Comparison of ENCODE assay signal across 1 cellular context in the genomic region with DNA sequence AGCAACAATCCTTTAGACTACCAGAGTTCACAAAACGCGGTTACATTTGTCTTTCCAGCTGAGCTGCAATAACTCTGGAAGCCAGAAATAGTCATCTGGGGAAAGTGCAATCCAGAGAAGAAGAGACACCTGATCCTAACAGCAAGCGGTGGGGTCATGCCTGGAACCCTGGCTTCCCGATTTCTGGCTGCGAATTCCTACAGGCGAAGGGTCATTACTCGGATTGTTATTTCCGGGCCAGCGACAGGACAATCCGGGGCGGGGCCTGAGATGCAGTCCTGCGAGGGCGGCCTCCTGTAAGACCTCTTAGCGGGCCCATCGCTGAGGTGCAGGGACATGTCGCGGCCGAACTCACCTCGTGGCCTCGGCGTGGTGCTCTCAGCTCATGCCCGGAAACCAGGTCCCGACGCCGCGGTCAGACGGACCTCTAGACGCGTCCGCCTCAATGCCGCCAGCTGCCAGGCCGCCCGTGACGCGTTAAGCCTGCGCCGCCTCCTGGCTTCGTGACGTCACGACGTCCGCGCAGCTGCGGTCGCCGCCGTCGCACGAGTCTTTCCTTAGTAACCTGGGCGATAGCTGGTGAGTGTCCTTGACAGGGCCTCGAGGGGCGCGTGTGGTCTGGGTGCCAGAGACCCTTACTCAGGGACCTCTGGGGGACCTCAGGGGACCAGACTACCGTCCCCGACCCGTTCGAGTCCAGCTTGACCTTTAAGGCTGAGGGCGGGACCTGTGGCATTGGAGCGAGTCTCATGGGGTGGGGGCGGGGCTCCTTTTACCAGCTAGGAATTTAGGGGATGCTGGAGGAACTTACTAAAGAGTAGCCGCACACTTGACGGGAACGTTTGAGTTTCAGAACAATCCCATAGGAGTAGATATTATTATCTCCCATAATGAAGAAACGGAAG.
TF ChIP-seq lines count a peak whose summit lies in the region.

A gene with protein sequence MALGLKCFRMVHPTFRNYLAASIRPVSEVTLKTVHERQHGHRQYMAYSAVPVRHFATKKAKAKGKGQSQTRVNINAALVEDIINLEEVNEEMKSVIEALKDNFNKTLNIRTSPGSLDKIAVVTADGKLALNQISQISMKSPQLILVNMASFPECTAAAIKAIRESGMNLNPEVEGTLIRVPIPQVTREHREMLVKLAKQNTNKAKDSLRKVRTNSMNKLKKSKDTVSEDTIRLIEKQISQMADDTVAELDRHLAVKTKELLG (plus strand): TSS at position 523 of the 905 bp plus-strand sequence. CDS start 6,010 bp downstream, outside the sequence.
A gene with protein sequence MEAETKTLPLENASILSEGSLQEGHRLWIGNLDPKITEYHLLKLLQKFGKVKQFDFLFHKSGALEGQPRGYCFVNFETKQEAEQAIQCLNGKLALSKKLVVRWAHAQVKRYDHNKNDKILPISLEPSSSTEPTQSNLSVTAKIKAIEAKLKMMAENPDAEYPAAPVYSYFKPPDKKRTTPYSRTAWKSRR (minus strand): TSS at position 481 of the 905 bp plus-strand sequence. CDS start 3,348 bp downstream, outside the sequence.

TF ChIP-seq in HepG2, 621 proteins besides CTCF, POLR2A, EP300 and RAD21 (continued from another document and continues in another):
- TF ChIP-seq STAT5B (CRISPR knock-in tag; IDR thresholded peaks at IDR 0.05): peak; percentile 46; the same call in 1 of the 2 replicates
- TF ChIP-seq ATAD3A (CRISPR knock-in tag; IDR thresholded peaks at IDR 0.05): no peak
- 0 out of 2 replicates have a peak, but pooled peaks have one; percentile 78 for TF ChIP-seq ZNF737 (CRISPR knock-in tag; IDR thresholded peaks at IDR 0.05; ENCODE audit: borderline replicate concordance)
- TF ChIP-seq HNRNPH1 (optimal IDR thresholded peaks at IDR 0.05; ENCODE audit: low read depth, low read length): no peak
- TF ChIP-seq, protein P1, sequence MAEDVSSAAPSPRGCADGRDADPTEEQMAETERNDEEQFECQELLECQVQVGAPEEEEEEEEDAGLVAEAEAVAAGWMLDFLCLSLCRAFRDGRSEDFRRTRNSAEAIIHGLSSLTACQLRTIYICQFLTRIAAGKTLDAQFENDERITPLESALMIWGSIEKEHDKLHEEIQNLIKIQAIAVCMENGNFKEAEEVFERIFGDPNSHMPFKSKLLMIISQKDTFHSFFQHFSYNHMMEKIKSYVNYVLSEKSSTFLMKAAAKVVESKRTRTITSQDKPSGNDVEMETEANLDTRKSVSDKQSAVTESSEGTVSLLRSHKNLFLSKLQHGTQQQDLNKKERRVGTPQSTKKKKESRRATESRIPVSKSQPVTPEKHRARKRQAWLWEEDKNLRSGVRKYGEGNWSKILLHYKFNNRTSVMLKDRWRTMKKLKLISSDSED (CRISPR knock-in tag; IDR thresholded peaks at IDR 0.05): no peak
- TF ChIP-seq FOSL2 (CRISPR knock-in tag; IDR thresholded peaks at IDR 0.05): peak; percentile 56
- TF ChIP-seq HOXA5 (CRISPR knock-in tag; IDR thresholded peaks at IDR 0.05): peak; percentile 90
- no peak for TF ChIP-seq ZNF816 (CRISPR knock-in tag; IDR thresholded peaks at IDR 0.05; ENCODE audit: borderline replicate concordance)
- TF ChIP-seq, protein P2, sequence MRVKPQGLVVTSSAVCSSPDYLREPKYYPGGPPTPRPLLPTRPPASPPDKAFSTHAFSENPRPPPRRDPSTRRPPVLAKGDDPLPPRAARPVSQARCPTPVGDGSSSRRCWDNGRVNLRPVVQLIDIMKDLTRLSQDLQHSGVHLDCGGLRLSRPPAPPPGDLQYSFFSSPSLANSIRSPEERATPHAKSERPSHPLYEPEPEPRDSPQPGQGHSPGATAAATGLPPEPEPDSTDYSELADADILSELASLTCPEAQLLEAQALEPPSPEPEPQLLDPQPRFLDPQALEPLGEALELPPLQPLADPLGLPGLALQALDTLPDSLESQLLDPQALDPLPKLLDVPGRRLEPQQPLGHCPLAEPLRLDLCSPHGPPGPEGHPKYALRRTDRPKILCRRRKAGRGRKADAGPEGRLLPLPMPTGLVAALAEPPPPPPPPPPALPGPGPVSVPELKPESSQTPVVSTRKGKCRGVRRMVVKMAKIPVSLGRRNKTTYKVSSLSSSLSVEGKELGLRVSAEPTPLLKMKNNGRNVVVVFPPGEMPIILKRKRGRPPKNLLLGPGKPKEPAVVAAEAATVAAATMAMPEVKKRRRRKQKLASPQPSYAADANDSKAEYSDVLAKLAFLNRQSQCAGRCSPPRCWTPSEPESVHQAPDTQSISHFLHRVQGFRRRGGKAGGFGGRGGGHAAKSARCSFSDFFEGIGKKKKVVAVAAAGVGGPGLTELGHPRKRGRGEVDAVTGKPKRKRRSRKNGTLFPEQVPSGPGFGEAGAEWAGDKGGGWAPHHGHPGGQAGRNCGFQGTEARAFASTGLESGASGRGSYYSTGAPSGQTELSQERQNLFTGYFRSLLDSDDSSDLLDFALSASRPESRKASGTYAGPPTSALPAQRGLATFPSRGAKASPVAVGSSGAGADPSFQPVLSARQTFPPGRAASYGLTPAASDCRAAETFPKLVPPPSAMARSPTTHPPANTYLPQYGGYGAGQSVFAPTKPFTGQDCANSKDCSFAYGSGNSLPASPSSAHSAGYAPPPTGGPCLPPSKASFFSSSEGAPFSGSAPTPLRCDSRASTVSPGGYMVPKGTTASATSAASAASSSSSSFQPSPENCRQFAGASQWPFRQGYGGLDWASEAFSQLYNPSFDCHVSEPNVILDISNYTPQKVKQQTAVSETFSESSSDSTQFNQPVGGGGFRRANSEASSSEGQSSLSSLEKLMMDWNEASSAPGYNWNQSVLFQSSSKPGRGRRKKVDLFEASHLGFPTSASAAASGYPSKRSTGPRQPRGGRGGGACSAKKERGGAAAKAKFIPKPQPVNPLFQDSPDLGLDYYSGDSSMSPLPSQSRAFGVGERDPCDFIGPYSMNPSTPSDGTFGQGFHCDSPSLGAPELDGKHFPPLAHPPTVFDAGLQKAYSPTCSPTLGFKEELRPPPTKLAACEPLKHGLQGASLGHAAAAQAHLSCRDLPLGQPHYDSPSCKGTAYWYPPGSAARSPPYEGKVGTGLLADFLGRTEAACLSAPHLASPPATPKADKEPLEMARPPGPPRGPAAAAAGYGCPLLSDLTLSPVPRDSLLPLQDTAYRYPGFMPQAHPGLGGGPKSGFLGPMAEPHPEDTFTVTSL (CRISPR knock-in tag; IDR thresholded peaks at IDR 0.05; ENCODE audit: borderline replicate concordance): peak; percentile 17; the same call in 1 of the 2 replicates
- TF ChIP-seq NONO (IDR thresholded peaks at IDR 0.05): no peak
- TF ChIP-seq NONO (CRISPR knock-in tag; conservative IDR thresholded peaks at IDR 0.05): peak; percentile 83
- TF ChIP-seq ZNF10 (CRISPR knock-in tag; IDR thresholded peaks at IDR 0.05; ENCODE audit: borderline replicate concordance, low read depth): peak; percentile 88; the same call in 1 of the 2 replicates
- peak; percentile 98 for TF ChIP-seq ZIK1 (CRISPR knock-in tag; IDR thresholded peaks at IDR 0.05; ENCODE audit: borderline replicate concordance, low read depth)
- no peak for TF ChIP-seq HNRNPUL1 (IDR thresholded peaks at IDR 0.05; ENCODE audit: low read depth, low read length)
- TF ChIP-seq, protein P3, sequence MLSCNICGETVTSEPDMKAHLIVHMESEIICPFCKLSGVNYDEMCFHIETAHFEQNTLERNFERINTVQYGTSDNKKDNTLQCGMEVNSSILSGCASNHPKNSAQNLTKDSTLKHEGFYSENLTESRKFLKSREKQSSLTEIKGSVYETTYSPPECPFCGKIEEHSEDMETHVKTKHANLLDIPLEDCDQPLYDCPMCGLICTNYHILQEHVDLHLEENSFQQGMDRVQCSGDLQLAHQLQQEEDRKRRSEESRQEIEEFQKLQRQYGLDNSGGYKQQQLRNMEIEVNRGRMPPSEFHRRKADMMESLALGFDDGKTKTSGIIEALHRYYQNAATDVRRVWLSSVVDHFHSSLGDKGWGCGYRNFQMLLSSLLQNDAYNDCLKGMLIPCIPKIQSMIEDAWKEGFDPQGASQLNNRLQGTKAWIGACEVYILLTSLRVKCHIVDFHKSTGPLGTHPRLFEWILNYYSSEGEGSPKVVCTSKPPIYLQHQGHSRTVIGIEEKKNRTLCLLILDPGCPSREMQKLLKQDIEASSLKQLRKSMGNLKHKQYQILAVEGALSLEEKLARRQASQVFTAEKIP (CRISPR knock-in tag; IDR thresholded peaks at IDR 0.05; ENCODE audit: borderline replicate concordance): no peak
- peak; percentile 93 for TF ChIP-seq CBX1 (IDR thresholded peaks at IDR 0.05; ENCODE audit: low read depth)
- no peak for TF ChIP-seq ZFP36L2 (CRISPR knock-in tag; IDR thresholded peaks at IDR 0.05)
- TF ChIP-seq DPF2 (CRISPR knock-in tag; IDR thresholded peaks at IDR 0.05; ENCODE audit: borderline replicate concordance, low read depth): peak; percentile 58; the same call in 1 of the 2 replicates
- no peak for TF ChIP-seq CBX2 (IDR thresholded peaks at IDR 0.05; ENCODE audit: low read depth, low read length)
- 0 out of 2 replicates have a peak, but pooled peaks have one; percentile 76 for TF ChIP-seq CBX2 (CRISPR knock-in tag; IDR thresholded peaks at IDR 0.05; ENCODE audit: low read depth)
- TF ChIP-seq ZBTB8A (CRISPR knock-in tag; IDR thresholded peaks at IDR 0.05; ENCODE audit: borderline replicate concordance, low read depth): peak; percentile 89; the same call in 1 of the 2 replicates
- no peak for TF ChIP-seq POLR2AphosphoS2 (IDR thresholded peaks at IDR 0.05; ENCODE audit: low read depth, low read length)
- TF ChIP-seq KDM5B (CRISPR knock-in tag; IDR thresholded peaks at IDR 0.05; ENCODE audit: borderline replicate concordance): peak; percentile 100
- TF ChIP-seq, protein P4, sequence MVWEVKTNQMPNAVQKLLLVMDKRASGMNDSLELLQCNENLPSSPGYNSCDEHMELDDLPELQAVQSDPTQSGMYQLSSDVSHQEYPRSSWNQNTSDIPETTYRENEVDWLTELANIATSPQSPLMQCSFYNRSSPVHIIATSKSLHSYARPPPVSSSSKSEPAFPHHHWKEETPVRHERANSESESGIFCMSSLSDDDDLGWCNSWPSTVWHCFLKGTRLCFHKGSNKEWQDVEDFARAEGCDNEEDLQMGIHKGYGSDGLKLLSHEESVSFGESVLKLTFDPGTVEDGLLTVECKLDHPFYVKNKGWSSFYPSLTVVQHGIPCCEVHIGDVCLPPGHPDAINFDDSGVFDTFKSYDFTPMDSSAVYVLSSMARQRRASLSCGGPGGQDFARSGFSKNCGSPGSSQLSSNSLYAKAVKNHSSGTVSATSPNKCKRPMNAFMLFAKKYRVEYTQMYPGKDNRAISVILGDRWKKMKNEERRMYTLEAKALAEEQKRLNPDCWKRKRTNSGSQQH (CRISPR knock-in tag; IDR thresholded peaks at IDR 0.05; ENCODE audit: low read depth): peak; percentile 86
- TF ChIP-seq PRMT3 (CRISPR knock-in tag; IDR thresholded peaks at IDR 0.05; ENCODE audit: borderline replicate concordance, low read depth): peak; percentile 94; the same call in 1 of the 2 replicates
- peak; percentile 91 for TF ChIP-seq ZNF564 (CRISPR knock-in tag; IDR thresholded peaks at IDR 0.05)
- TF ChIP-seq WIZ (CRISPR knock-in tag; IDR thresholded peaks at IDR 0.05): peak; percentile 97
- TF ChIP-seq, protein P5, sequence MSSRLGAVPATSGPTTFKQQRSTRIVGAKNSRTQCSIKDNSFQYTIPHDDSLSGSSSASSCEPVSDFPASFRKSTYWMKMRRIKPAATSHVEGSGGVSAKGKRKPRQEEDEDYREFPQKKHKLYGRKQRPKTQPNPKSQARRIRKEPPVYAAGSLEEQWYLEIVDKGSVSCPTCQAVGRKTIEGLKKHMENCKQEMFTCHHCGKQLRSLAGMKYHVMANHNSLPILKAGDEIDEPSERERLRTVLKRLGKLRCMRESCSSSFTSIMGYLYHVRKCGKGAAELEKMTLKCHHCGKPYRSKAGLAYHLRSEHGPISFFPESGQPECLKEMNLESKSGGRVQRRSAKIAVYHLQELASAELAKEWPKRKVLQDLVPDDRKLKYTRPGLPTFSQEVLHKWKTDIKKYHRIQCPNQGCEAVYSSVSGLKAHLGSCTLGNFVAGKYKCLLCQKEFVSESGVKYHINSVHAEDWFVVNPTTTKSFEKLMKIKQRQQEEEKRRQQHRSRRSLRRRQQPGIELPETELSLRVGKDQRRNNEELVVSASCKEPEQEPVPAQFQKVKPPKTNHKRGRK (CRISPR knock-in tag; IDR thresholded peaks at IDR 0.05): no peak
- TF ChIP-seq, protein P6, sequence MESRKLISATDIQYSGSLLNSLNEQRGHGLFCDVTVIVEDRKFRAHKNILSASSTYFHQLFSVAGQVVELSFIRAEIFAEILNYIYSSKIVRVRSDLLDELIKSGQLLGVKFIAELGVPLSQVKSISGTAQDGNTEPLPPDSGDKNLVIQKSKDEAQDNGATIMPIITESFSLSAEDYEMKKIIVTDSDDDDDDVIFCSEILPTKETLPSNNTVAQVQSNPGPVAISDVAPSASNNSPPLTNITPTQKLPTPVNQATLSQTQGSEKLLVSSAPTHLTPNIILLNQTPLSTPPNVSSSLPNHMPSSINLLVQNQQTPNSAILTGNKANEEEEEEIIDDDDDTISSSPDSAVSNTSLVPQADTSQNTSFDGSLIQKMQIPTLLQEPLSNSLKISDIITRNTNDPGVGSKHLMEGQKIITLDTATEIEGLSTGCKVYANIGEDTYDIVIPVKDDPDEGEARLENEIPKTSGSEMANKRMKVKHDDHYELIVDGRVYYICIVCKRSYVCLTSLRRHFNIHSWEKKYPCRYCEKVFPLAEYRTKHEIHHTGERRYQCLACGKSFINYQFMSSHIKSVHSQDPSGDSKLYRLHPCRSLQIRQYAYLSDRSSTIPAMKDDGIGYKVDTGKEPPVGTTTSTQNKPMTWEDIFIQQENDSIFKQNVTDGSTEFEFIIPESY (CRISPR knock-in tag; IDR thresholded peaks at IDR 0.05): peak; percentile 63; the same call in 1 of the 2 replicates
- no peak for TF ChIP-seq ZNF720 (CRISPR knock-in tag; IDR thresholded peaks at IDR 0.05)
- no peak for TF ChIP-seq ZNF383 (CRISPR knock-in tag; IDR thresholded peaks at IDR 0.05; ENCODE audit: borderline replicate concordance)
- TF ChIP-seq, protein P7, sequence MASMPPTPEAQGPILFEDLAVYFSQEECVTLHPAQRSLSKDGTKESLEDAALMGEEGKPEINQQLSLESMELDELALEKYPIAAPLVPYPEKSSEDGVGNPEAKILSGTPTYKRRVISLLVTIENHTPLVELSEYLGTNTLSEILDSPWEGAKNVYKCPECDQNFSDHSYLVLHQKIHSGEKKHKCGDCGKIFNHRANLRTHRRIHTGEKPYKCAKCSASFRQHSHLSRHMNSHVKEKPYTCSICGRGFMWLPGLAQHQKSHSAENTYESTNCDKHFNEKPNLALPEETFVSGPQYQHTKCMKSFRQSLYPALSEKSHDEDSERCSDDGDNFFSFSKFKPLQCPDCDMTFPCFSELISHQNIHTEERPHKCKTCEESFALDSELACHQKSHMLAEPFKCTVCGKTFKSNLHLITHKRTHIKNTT (CRISPR knock-in tag; IDR thresholded peaks at IDR 0.05): no peak
- TF ChIP-seq ZNF225 (CRISPR knock-in tag; IDR thresholded peaks at IDR 0.05): peak; percentile 97
- peak; percentile 91 for TF ChIP-seq ZNF441 (CRISPR knock-in tag; IDR thresholded peaks at IDR 0.05; ENCODE audit: borderline replicate concordance)
- TF ChIP-seq TEAD2 (CRISPR knock-in tag; IDR thresholded peaks at IDR 0.05): peak; percentile 56; the same call in 1 of the 2 replicates
- TF ChIP-seq KDM1A (CRISPR knock-in tag; IDR thresholded peaks at IDR 0.05): no peak
- TF ChIP-seq SNAPC2 (CRISPR knock-in tag; IDR thresholded peaks at IDR 0.05): peak; percentile 97
- TF ChIP-seq ZNF556 (CRISPR knock-in tag; IDR thresholded peaks at IDR 0.05; ENCODE audit: borderline replicate concordance): peak; percentile 87; the same call in 1 of the 2 replicates
- peak; percentile 84; the same call in 1 of the 2 replicates for TF ChIP-seq DNMT3B (CRISPR knock-in tag; conservative IDR thresholded peaks at IDR 0.05)
- peak; percentile 68; the same call in 1 of the 2 replicates for TF ChIP-seq SMARCC2 (IDR thresholded peaks at IDR 0.05)
